Comparison of ENCODE assay signal across 8 cellular contexts in the genomic region with DNA sequence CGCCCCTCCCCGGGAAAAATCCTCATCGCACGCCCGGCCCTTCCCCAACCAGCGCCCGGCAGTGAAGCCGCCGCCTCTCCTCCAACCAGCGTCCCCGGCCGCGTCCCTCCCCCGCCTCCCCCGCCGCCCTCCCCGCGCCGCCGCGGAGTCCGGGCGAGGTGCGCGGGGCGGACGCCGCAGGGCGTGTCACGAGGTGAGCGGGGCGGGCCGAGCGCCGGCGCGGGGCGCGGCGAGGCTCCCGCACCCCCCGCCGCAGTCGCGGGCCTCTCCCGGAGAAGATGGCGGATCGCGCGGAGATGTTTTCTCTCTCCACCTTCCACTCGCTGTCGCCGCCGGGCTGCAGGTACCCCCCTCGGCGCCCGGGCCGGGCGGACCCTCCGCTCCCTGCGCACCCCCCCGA. TPM values are rescaled to one million over a fixed set of nuclear protein-coding genes. Genes with fewer than 3 reads are reported as not detected.
DNase-seq lines count a peak whose midpoint lies in the region; ATAC-seq, FAIRE-seq and TF ChIP-seq lines count a peak whose summit lies in the region.

A gene (plus strand): TSS at position 253 of the 400 bp plus-strand sequence. CDS start 26 bp downstream, at position 279.

- peak within 1 kb of the TSS; percentile 78 for H3K4me2 ChIP-seq in neural cell (ENCODE audit: low read length)

- no peak for TF ChIP-seq EP300 in neural cell (conservative IDR thresholded peaks at IDR 0.05; ENCODE audit: poor library complexity, severe bottlenecking)

- peak within 1 kb of the TSS; percentile 51 for H2AFZ ChIP-seq in neural cell (ENCODE audit: low read depth, low read length)

- peak within 1 kb of the TSS; percentile 73 for H3K27ac ChIP-seq in neural cell (ENCODE audit: low read length)

- H3K36me3 ChIP-seq in neural cell (ENCODE audit: insufficient read depth, low read length): no peaks in the 10 kb centered on the region

- H3F3A ChIP-seq in neural cell (ENCODE audit: insufficient read depth, low read length, poor library complexity, severe bottlenecking): no peaks in the 10 kb centered on the region

- ATAC-seq in HG03439 (IDR thresholded peaks at IDR 0.05; ENCODE audit: unreplicated experiment) (no peak), GM21825 (IDR thresholded peaks at IDR 0.05; ENCODE audit: unreplicated experiment) (no peak)

- H4K20me1 ChIP-seq in neural cell (ENCODE audit: insufficient read depth): no peaks in the 10 kb centered on the region

- FAIRE-seq in D721Med (lab: Jason Lieb, UNC): no peak

- H3K79me2 ChIP-seq in neural cell (replicated peaks; ENCODE audit: insufficient read depth, low read length): no peaks in the 10 kb centered on the region

- H3K9me3 ChIP-seq in neural cell (ENCODE audit: low read length): no peaks in the 10 kb centered on the region

- H3K27me3 ChIP-seq in neural cell (ENCODE audit: insufficient read depth, low read depth, low read length): no peaks in the 10 kb centered on the region

- H3K4me3 ChIP-seq in choroid plexus epithelial cell (ENCODE audit: low read depth, low read length) (peak within 1 kb of the TSS; percentile 30), neural cell (ENCODE audit: low read length) (peak within 1 kb of the TSS; percentile 93)

- peak within 1 kb of the TSS; percentile 89 for H3K9ac ChIP-seq in neural cell (ENCODE audit: low read length)

- H3K9me2 ChIP-seq in neural cell (ENCODE audit: insufficient read depth, low read length): no peaks in the 10 kb centered on the region

- TF ChIP-seq RAD21 in neural cell (conservative IDR thresholded peaks at IDR 0.05): no peak

- no peak for TF ChIP-seq CTCF in D721Med (IDR thresholded peaks at IDR 0.05; ENCODE audit: insufficient read depth, missing control alignments)
- no peak for TF ChIP-seq CTCF in choroid plexus epithelial cell (conservative IDR thresholded peaks at IDR 0.05; ENCODE audit: low read depth, low read length)
- TF ChIP-seq CTCF in neural cell (IDR thresholded peaks at IDR 0.05; ENCODE audit: poor library complexity, severe bottlenecking): no peak

- DNase-seq in D721Med (ENCODE audit: insufficient read length, low spot score): peak; percentile 57
- DNase-seq in NCI-H2171 (lab: John Stamatoyannopoulos, UW): peak; percentile 58
- no peak for DNase-seq in choroid plexus epithelial cell (ENCODE audit: low read depth)
- DNase-seq in SKM-1 treated with dmso at 0.1 percent for 144 hours (lab: John Stamatoyannopoulos, UW; ENCODE audit: unreplicated experiment): no peak
- DNase-seq in GDM1 (lab: John Stamatoyannopoulos, UW): no peak

TF ChIP-seq in neural cell, 6 proteins besides CTCF, POLR2A, EP300 and RAD21:
- TF ChIP-seq POLR2AphosphoS5 (IDR thresholded peaks at IDR 0.05) (peak; percentile 71), SMC3 (conservative IDR thresholded peaks at IDR 0.05; ENCODE audit: poor library complexity) (no peak), MXI1 (conservative IDR thresholded peaks at IDR 0.05; ENCODE audit: poor library complexity, severe bottlenecking) (no peak)
TF ChIP-seq in neural cell: peak in this region for 1.

RNA-seq across cellular contexts. Expression of the gene that starts here (rescaled TPM):
- polyA plus RNA-seq in neural cell: 48.0 and 54.5 TPM in 2 replicates
- polyA minus RNA-seq in neural cell: 63.2 and 71.1 TPM in 2 replicates

Comparison
In these comparisons a context has a peak if more than half of its experiments do, and no peak if none do; other contexts are left out.
1. DNase-seq: peak in D721Med (single experiment) and NCI-H2171 (single experiment); none in choroid plexus epithelial cell (single experiment), SKM-1 treated with dmso at 0.1 percent for 144 hours (single experiment) and GDM1 (single experiment).